ENCODE assay signal across 12 cellular contexts in the genomic region with DNA sequence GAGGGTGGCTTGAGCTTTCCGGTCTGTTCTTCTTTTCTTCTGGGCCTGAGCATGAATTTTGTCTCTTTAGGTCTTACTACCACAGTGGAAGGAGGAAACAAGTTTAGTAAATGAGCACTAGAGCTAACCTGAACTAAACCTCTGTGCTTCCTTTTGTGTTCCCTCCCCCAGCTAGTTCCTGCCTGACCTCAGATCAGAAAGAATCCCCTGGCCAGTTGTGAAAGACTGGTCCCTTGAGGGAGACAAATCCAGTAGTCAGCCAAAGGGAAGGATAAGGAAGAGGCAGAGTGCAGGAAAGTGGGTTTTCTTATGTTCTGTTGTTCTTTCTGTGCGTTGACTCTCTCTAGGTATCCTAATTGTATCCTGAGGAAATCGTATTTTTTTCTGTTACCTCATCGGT. TPM values are rescaled to one million over a fixed set of nuclear protein-coding genes. Genes with fewer than 3 reads are reported as not detected.
A peak's percentile ranks its signal among the peaks of the same experiment; 100 is the strongest.
DNase-seq lines count a peak whose midpoint lies in the region; ATAC-seq and TF ChIP-seq lines count a peak whose summit lies in the region.
"Had no signal": no experiment of that assay in that cellular context is flagged by ENCODE, and none has a peak within 500 bp of the region (broad histone marks: within the 10 kb centered on the region; RNA-seq: fewer than 3 reads in every experiment).

No MANE protein-coding gene starts in this region.

- H3K36me3 Mint-ChIP-seq in brain, result peaks cover 56% of the 10 kb centered on the region
- peaks cover 40% of the 10 kb centered on the region for H3K36me3 Mint-ChIP-seq in activated T-cell treated with anti-CD3 and anti-CD28 coated beads, Interleukin-2, amount 50 U/mL, for 4 hours (ENCODE audit: insufficient read depth)

- H3K9me3 Mint-ChIP-seq in brain, result no peaks in the 10 kb centered on the region
- H3K9me3 Mint-ChIP-seq in activated T-cell treated with anti-CD3 and anti-CD28 coated beads, Interleukin-2, amount 50 U/mL, for 4 hours, result no peaks in the 10 kb centered on the region
- H3K9me3 Mint-ChIP-seq: HFFc6 had no signal

- no peaks in the 10 kb centered on the region for H3K9me3 ChIP-seq in KOPT-K1 (ENCODE audit: insufficient read depth, low read length, poor library complexity, severe bottlenecking)

- ATAC-seq in activated T-cell treated with anti-CD3 and anti-CD28 coated beads, Interleukin-2, amount 50 U/mL, for 4 hours, result no peak
- no peak for ATAC-seq in HG02884 (IDR thresholded peaks at IDR 0.05; ENCODE audit: unreplicated experiment)
- ATAC-seq: SK-N-SH treated with all-trans-retinoic acid at 6 μM for 48 hours had no signal

- no peaks in the 10 kb centered on the region for H3K27me3 ChIP-seq in H7 (ENCODE audit: control insufficient read depth, insufficient read depth, low read length)

- H3K4me3 ChIP-seq in H7 (ENCODE audit: insufficient read depth, low read depth, low read length), result no peak overlapping the region

- peak overlapping the region in 4 of 5 experiments; percentile 24 to 83 (median 47) for H3K27ac Mint-ChIP-seq in brain
- H3K27ac Mint-ChIP-seq: HFFc6 had no signal

- peak overlapping the region; percentile 2 for H3K27ac ChIP-seq in KOPT-K1 (ENCODE audit: low read depth, low read length, poor library complexity, severe bottlenecking)

- no peak overlapping the region for H3K4me3 Mint-ChIP-seq in brain
- H3K4me3 Mint-ChIP-seq in activated T-cell treated with anti-CD3 and anti-CD28 coated beads, Interleukin-2, amount 50 U/mL, for 4 hours, result no peak overlapping the region
- H3K4me3 Mint-ChIP-seq: HFFc6 had no signal

- H3K36me3 ChIP-seq in KOPT-K1 (ENCODE audit: insufficient read depth, low read length) (peaks cover 86% of the 10 kb centered on the region), H7 (replicated peaks; ENCODE audit: control insufficient read depth, insufficient read depth, low read length) (peaks cover 2% of the 10 kb centered on the region)

- H3K4me1 Mint-ChIP-seq in brain, result peaks cover 78% of the 10 kb centered on the region
- peaks cover 23% of the 10 kb centered on the region for H3K4me1 Mint-ChIP-seq in activated T-cell treated with anti-CD3 and anti-CD28 coated beads, Interleukin-2, amount 50 U/mL, for 4 hours (ENCODE audit: low read depth)

- peak; percentile 43 for DNase-seq in hepatic stellate cell (ENCODE audit: low spot score)
- DNase-seq in stromal cell of bone marrow (ENCODE audit: low read depth), result peak; percentile 60
- no peak for DNase-seq in activated T-cell treated with anti-CD3 and anti-CD28 coated beads, Interleukin-2, amount 50 U/mL, for 4 hours
- DNase-seq in H7, result no peak
- DNase-seq: GDM1, HFFc6, NCI-H1105, NCI-H774 had no signal

- H3K27me3 Mint-ChIP-seq in brain, result no peaks in the 10 kb centered on the region
- H3K27me3 Mint-ChIP-seq in activated T-cell treated with anti-CD3 and anti-CD28 coated beads, Interleukin-2, amount 50 U/mL, for 4 hours (ENCODE audit: low read depth), result no peaks in the 10 kb centered on the region

- TF ChIP-seq CTCF in brain (conservative IDR thresholded peaks at IDR 0.05), result no peak

RNA-seq across cellular contexts. Expression of a gene that starts 17.5 kb away (rescaled TPM):
- 85.9 TPM for polyA plus RNA-seq in brain (ENCODE audit: insufficient read depth, low read depth, low replicate concordance)
- 10 to 100 TPM; 63.7 to 65.2 (median 64.3) TPM for total RNA-seq in activated T-cell treated with anti-CD3 and anti-CD28 coated beads, Interleukin-2, amount 50 U/mL, for 4 hours
- total RNA-seq in H7 (2014; rRNA removed; shearing (Covaris generic)), result 60.3 and 62.0 TPM in 2 replicates

RNA-seq across cellular contexts. Expression of a gene that starts 17.9 kb away (rescaled TPM):
- polyA plus RNA-seq in brain (ENCODE audit: insufficient read depth, low read depth, low replicate concordance), result 84.2 TPM
- total RNA-seq in activated T-cell treated with anti-CD3 and anti-CD28 coated beads, Interleukin-2, amount 50 U/mL, for 4 hours, result 1 to 10 TPM; 7.2 to 8.9 (median 8.6) TPM
- total RNA-seq in H7 (2014; rRNA removed; shearing (Covaris generic)), result 5.2 and 6.1 TPM in 2 replicates

Comparison
In these comparisons a context has a peak if more than half of its experiments do, and no peak if none do; other contexts are left out.
1. DNase-seq: peak in hepatic stellate cell (single experiment) and stromal cell of bone marrow (single experiment); none in activated T-cell treated with anti-CD3 and anti-CD28 coated beads, Interleukin-2, amount 50 U/mL, for 4 hours (single experiment) and H7 (single experiment).